In genomic region chr3:159788291-159788690, GRCh38 we compare ENCODE assay signal across 15 cellular contexts. TPM values are rescaled to one million over a fixed set of nuclear protein-coding genes. Genes with fewer than 3 reads are reported as not detected.
DNase-seq lines count a peak whose midpoint lies in the region; FAIRE-seq and TF ChIP-seq lines count a peak whose summit lies in the region.
"Had no signal": no experiment of that assay in that cellular context is flagged by ENCODE, and none has a peak within 500 bp of the region (broad histone marks: within the 10 kb centered on the region; RNA-seq: fewer than 3 reads in every experiment).

No MANE protein-coding gene starts in this region.

- no peak for TF ChIP-seq CTCF in hepatocyte (IDR thresholded peaks at IDR 0.05; ENCODE audit: poor library complexity)

- H3K9me3 ChIP-seq in hepatocyte (ENCODE audit: low read depth) (no peaks in the 10 kb centered on the region), skeletal muscle satellite cell (replicated peaks; ENCODE audit: low read length) (no peaks in the 10 kb centered on the region)
- H3K9me3 ChIP-seq: ovary, Peyer's patch had no signal

- DNase-seq in H54 (ENCODE audit: insufficient read length, low spot score) (no peak), hepatocyte (ENCODE audit: low spot score) (no peak), GM19238 (ENCODE audit: insufficient read length, low spot score) (no peak), cerebellar nuclear complex (lab: John Stamatoyannopoulos, UW) (no peak), NCI-H69 (lab: John Stamatoyannopoulos, UW) (no peak)
- no peak for DNase-seq in activated CD8-positive, alpha-beta memory T cell treated with anti-CD3 and anti-CD28 coated beads, Interleukin-2, amount 50 U/mL, for 48 hours
- DNase-seq: activated CD4-positive, alpha-beta memory T cell treated with anti-CD3 and anti-CD28 coated beads for 36 hours; CD8-positive, alpha-beta T cell; foreskin melanocyte; GF-D8; ovary; stimulated activated CD4-positive, alpha-beta T cell treated with anti-CD3 and anti-CD28 coated beads, Interleukin-4, amount 100 ng/mL, for 4 hours had no signal

- H3K36me3 ChIP-seq in hepatocyte (replicated peaks; ENCODE audit: insufficient read depth, low read depth) = no peaks in the 10 kb centered on the region
- peaks cover 2% of the 10 kb centered on the region for H3K36me3 ChIP-seq in skeletal muscle satellite cell (ENCODE audit: insufficient read depth, low read length)
- H3K36me3 ChIP-seq: ovary, Peyer's patch had no signal

- H3K4me3 ChIP-seq in hepatocyte = no peak overlapping the region
- H3K4me3 ChIP-seq in skeletal muscle satellite cell (ENCODE audit: low read length) = no peak overlapping the region
- H3K4me3 ChIP-seq: ovary, Peyer's patch had no signal

- peak; percentile 20 for FAIRE-seq in H54 (lab: Jason Lieb, UNC)

- H3K27ac ChIP-seq in angular gyrus (ENCODE audit: low read depth, low read length) (peak overlapping the region; percentile 59), hepatocyte (peak overlapping the region; percentile 83)

- H2AFZ ChIP-seq in hepatocyte = no peak overlapping the region

- H3K9me2 ChIP-seq in hepatocyte (replicated peaks; ENCODE audit: insufficient read depth) = no peaks in the 10 kb centered on the region

- H3K79me2 ChIP-seq in hepatocyte = peaks cover 3% of the 10 kb centered on the region

- no peaks in the 10 kb centered on the region for H4K20me1 ChIP-seq in hepatocyte (ENCODE audit: insufficient read depth, poor library complexity, severe bottlenecking)

- WGBS in hepatocyte (ENCODE audit: low lambda C conversion rate, missing lambda C conversion rate) = 30% methylated on average over 3 of the region's 3 CpGs

- H3K4me1 ChIP-seq in hepatocyte (ENCODE audit: insufficient read depth) (peaks cover 69% of the 10 kb centered on the region), skeletal muscle satellite cell (ENCODE audit: control insufficient read depth, insufficient read depth, low read length) (peaks cover 56% of the 10 kb centered on the region)

- peak overlapping the region; percentile 42 for H3K4me2 ChIP-seq in hepatocyte
- H3K4me2 ChIP-seq in skeletal muscle satellite cell (ENCODE audit: low read length) = peak overlapping the region; percentile 5

- H3K27me3 ChIP-seq in hepatocyte (no peaks in the 10 kb centered on the region), skeletal muscle satellite cell (ENCODE audit: control insufficient read depth, insufficient read depth, low read length) (no peaks in the 10 kb centered on the region)
- H3K27me3 ChIP-seq: ovary, Peyer's patch had no signal

- no peak for TF ChIP-seq POLR2A in H54 (IDR thresholded peaks at IDR 0.05; ENCODE audit: low read depth, low read length)

- H3K9ac ChIP-seq in skeletal muscle satellite cell (ENCODE audit: low read depth, low read length) = no peak overlapping the region

RNA-seq across cellular contexts. Expression of gene SCHIP1, which starts 51.4 kb away (rescaled TPM):
- 3.8 and 12.6 TPM in 2 replicates for total RNA-seq in hepatocyte
- polyA plus RNA-seq in hepatocyte = 4.3 and 5.2 TPM in 2 replicates
- 0.44 and 2.0 TPM in 2 replicates for total RNA-seq in skeletal muscle satellite cell (2012; rRNA removed)
- total RNA-seq: CD8-positive, alpha-beta T cell had no signal
